ENCODE assay signal across 8 cellular contexts in genomic region chr7:35204850-35205249, GRCh38. TPM values are rescaled to one million over a fixed set of nuclear protein-coding genes. Genes with fewer than 3 reads are reported as not detected.
"Had no signal": no experiment of that assay in that cellular context is flagged by ENCODE, and none has a peak within 500 bp of the region (broad histone marks: within the 10 kb centered on the region; RNA-seq: fewer than 3 reads in every experiment).

No MANE protein-coding gene starts in this region.

RNA-seq across cellular contexts. Expression of gene TBX20, which starts 49.0 kb away (rescaled TPM):
- total RNA-seq: activated naive CD4-positive, alpha-beta T cell treated with anti-CD3 and anti-CD28 coated beads for 36 hours; activated naive CD4-positive, alpha-beta T cell treated with anti-CD3 and anti-CD28 coated beads, Interleukin-2, amount 50 U/mL, for 72 hours; aorta; ascending aorta; body of pancreas; cerebellum; chondrocyte had no signal
- polyA plus RNA-seq: adipose tissue had no signal
